8 cellular contexts compared by ENCODE assay signal in the genomic region with DNA sequence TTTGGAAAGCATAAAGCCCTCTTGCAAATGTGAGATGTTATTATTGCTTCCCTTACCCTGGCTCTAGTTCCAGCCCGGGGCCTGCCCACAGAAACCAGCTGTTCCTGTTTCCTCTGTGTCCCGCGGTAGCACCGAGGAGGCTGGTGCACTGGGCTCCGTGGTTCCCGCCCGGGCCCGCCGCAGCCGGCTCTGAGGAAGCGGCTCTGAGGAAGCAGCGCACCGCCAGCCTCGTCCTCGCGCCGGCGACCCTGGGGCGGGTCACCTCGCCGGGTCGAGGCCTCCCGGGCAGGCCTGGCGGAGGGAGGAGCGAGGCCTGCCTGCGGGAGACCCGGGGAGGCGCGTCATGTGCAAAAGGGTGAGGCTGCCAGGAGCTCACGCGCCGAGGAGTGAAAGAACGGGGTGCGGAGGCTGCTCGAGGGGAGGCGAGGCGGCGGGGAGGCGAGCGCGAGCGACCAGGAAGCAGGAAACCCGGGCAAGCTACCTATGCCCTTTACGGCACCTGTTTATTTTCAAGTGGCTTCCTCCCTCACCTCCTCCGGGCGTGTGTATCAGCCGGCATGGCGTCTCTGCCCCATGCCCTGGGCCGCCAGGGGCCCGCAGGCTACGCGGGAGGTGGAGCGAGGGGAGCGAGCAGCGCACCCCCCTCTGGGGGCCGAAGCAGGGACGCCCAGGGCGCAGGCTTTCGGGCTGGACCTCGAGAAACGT.
A peak's percentile ranks its signal among the peaks of the same experiment; 100 is the strongest.
DNase-seq lines count a peak whose midpoint lies in the region; ATAC-seq and TF ChIP-seq lines count a peak whose summit lies in the region.

No MANE protein-coding gene starts in this region.

- H3K4me3 Mint-ChIP-seq in activated naive CD8-positive, alpha-beta T cell treated with anti-CD3 and anti-CD28 coated beads, Interleukin-2, amount 10 ng/mL, durations not matched to agents 7 days and 5 days: peak overlapping the region; percentile 68

- POLR2A ChIA-PET in activated naive CD8-positive, alpha-beta T cell treated with anti-CD3 and anti-CD28 coated beads, Interleukin-2, amount 10 ng/mL, durations not matched to agents 7 days and 5 days (lab: Charles Lee): interaction anchor here (1.0 to 1.6 kb wide), 3 partner anchors 9 to 451 kb away, joined by 3 to 5 read pairs (median 4); no protein-coding TSS in a partner anchor

- H3K9me3 ChIP-seq in SJCRH30 (replicated peaks): no peaks in the 10 kb centered on the region; the same call in 1 of the 2 replicates
- no peaks in the 10 kb centered on the region for H3K9me3 ChIP-seq in uterus

- H3K27ac Mint-ChIP-seq in activated naive CD8-positive, alpha-beta T cell treated with anti-CD3 and anti-CD28 coated beads, Interleukin-2, amount 10 ng/mL, durations not matched to agents 7 days and 5 days: peak overlapping the region; percentile 74

- peak; percentile 69 for ATAC-seq in GM18873 (IDR thresholded peaks at IDR 0.05; ENCODE audit: low FRiP score, unreplicated experiment)
- peak; percentile 79 for ATAC-seq in HG03159 (IDR thresholded peaks at IDR 0.05; ENCODE audit: unreplicated experiment)
- peak; percentile 84 for ATAC-seq in activated naive CD8-positive, alpha-beta T cell treated with anti-CD3 and anti-CD28 coated beads, Interleukin-2, amount 10 ng/mL, durations not matched to agents 7 days and 5 days (ENCODE audit: low read depth)
- peak; percentile 94 for ATAC-seq in left cardiac atrium

- TF ChIP-seq POLR2A in uterus (IDR thresholded peaks at IDR 0.05): no peak

- H3K27ac ChIP-seq in SJCRH30: peak overlapping the region; percentile 82
- H3K27ac ChIP-seq in uterus: peak overlapping the region; percentile 73 to 82

- H3K27me3 ChIP-seq in SJCRH30 (no peaks in the 10 kb centered on the region), uterus (no peaks in the 10 kb centered on the region)

- peaks cover 4% of the 10 kb centered on the region for H3K27me3 Mint-ChIP-seq in activated naive CD8-positive, alpha-beta T cell treated with anti-CD3 and anti-CD28 coated beads, Interleukin-2, amount 10 ng/mL, durations not matched to agents 7 days and 5 days

- peaks cover 2% of the 10 kb centered on the region for H3K9me3 Mint-ChIP-seq in activated naive CD8-positive, alpha-beta T cell treated with anti-CD3 and anti-CD28 coated beads, Interleukin-2, amount 10 ng/mL, durations not matched to agents 7 days and 5 days

- H3K4me1 ChIP-seq in SJCRH30 (peaks cover 8% of the 10 kb centered on the region), uterus (no peaks in the 10 kb centered on the region)

- peaks cover 9% of the 10 kb centered on the region for H3K4me1 Mint-ChIP-seq in activated naive CD8-positive, alpha-beta T cell treated with anti-CD3 and anti-CD28 coated beads, Interleukin-2, amount 10 ng/mL, durations not matched to agents 7 days and 5 days

- no peaks in the 10 kb centered on the region for H3K36me3 ChIP-seq in SJCRH30
- H3K36me3 ChIP-seq in uterus: no peaks in the 10 kb centered on the region

- intact Hi-C loops in left cardiac atrium (cut with DNase I) (no loop called here), posterior vena cava (cut with DNase I) (no loop called here), uterus (cut with DNase I; ENCODE audit: low total_unique reads) (no loop called here)

- H3K4me3 ChIP-seq in SJCRH30: peak overlapping the region; percentile 63
- peak overlapping the region; percentile 40 to 48 for H3K4me3 ChIP-seq in uterus

- TF ChIP-seq CTCF in uterus (IDR thresholded peaks at IDR 0.05): no peak

- no peaks in the 10 kb centered on the region for H3K36me3 Mint-ChIP-seq in activated naive CD8-positive, alpha-beta T cell treated with anti-CD3 and anti-CD28 coated beads, Interleukin-2, amount 10 ng/mL, durations not matched to agents 7 days and 5 days

- DNase-seq in AG08396 (ENCODE audit: low spot score) (peak; percentile 52), SJCRH30 (peak; percentile 57 to 67), left cardiac atrium (peak; percentile 72), posterior vena cava (ENCODE audit: low spot score) (peak; percentile 90), uterus (peak; percentile 33 to 36)
- DNase-seq in activated naive CD8-positive, alpha-beta T cell treated with anti-CD3 and anti-CD28 coated beads, Interleukin-2, amount 10 ng/mL, durations not matched to agents 7 days and 5 days: peak; percentile 73

Comparison
In these comparisons a context has a peak if more than half of its experiments do, and no peak if none do; other contexts are left out.
1. Peak in every context shown above with its lines: DNase-seq, ATAC-seq, H3K4me3 ChIP-seq and H3K27ac ChIP-seq.
2. DNase-seq: peak in every context shown above with its lines; median percentile 90 in posterior vena cava; 73 in activated naive CD8-positive, alpha-beta T cell treated with anti-CD3 and anti-CD28 coated beads, Interleukin-2, amount 10 ng/mL, durations not matched to agents 7 days and 5 days; 72 in left cardiac atrium; 62 in SJCRH30; 52 in AG08396; 34 in uterus.